28 cellular contexts compared by ENCODE assay signal in genomic region chr17:80421381-80422090, GRCh38. TPM values are rescaled to one million over a fixed set of nuclear protein-coding genes. Genes with fewer than 3 reads are reported as not detected.
DNase-seq lines count a peak whose midpoint lies in the region; ATAC-seq and TF ChIP-seq lines count a peak whose summit lies in the region.
"Had no signal": no experiment of that assay in that cellular context is flagged by ENCODE, and none has a peak within 500 bp of the region (broad histone marks: within the 10 kb centered on the region; RNA-seq: fewer than 3 reads in every experiment).

No MANE protein-coding gene starts in this region.

- no peak for TF ChIP-seq CTCF in spleen (IDR thresholded peaks at IDR 0.05 in 8 of 11, conservative IDR thresholded peaks at IDR 0.05 in 3 of 11)

- TF ChIP-seq POLR2A in spleen (IDR thresholded peaks at IDR 0.05), result no peak

- no peak overlapping the region for H3K27ac ChIP-seq in spleen
- H3K27ac ChIP-seq: adrenal gland; BLaER1 treated with 17β-estradiol and CSF1 and Interleukin-3, amounts not matched to agents 10 nM and 100 nM; colonic mucosa; heart left ventricle; KMS-11; Peyer's patch; SJSA1; skin epidermis; testis had no signal

- no peak for ATAC-seq in HG02981 (IDR thresholded peaks at IDR 0.05; ENCODE audit: unreplicated experiment)
- ATAC-seq: stimulated activated effector memory CD8-positive, alpha-beta T cell treated with anti-CD3 and anti-CD28 coated beads, Interleukin-12 subunit alpha, Interleukin-12 subunit beta, amount 100 ng/mL, for 72 hours had no signal

- H3K9me3 ChIP-seq in spleen, result no peaks in the 10 kb centered on the region
- H3K9me3 ChIP-seq: adrenal gland; BLaER1 treated with 17β-estradiol and CSF1 and Interleukin-3, amounts not matched to agents 10 nM and 100 nM; colonic mucosa; heart left ventricle; Peyer's patch; SJSA1; testis had no signal

- WGBS in spleen, 5 donors, result 83 to 89% (median 85%) methylated on average over 15 to 20 of the region's 20 CpGs

- peaks cover 0 to 36% (median 12%) of the 10 kb centered on the region in 6 donors for H3K36me3 ChIP-seq in spleen
- H3K36me3 ChIP-seq: colonic mucosa had no signal

- peak; percentile 53 for DNase-seq in activated effector memory CD4-positive, alpha-beta T cell treated with anti-CD3 and anti-CD28 coated beads, Interleukin-2, amount 50 U/mL, for 16 hours
- DNase-seq in activated effector memory CD4-positive, alpha-beta T cell treated with Interleukin-2 at 50 U/mL for 16 hours, result no peak
- DNase-seq in NCI-H146 treated with DMSO at 0.1 percent for 48 hours (lab: John Stamatoyannopoulos, UW; ENCODE audit: unreplicated experiment) (peak; percentile 41), iPS-NIHi11 (ENCODE audit: low spot score) (peak; percentile 13), spleen (peak; percentile 71), NAMALWA (ENCODE audit: low spot score) (no peak)
- no peak for DNase-seq in stimulated activated naive CD4-positive, alpha-beta T cell treated with Interleukin-2 at 50 U/mL for 16 hours (lab: John Stamatoyannopoulos, UW)
- DNase-seq: activated CD8-positive, alpha-beta memory T cell treated with anti-CD3 and anti-CD28 coated beads for 24 hours; activated naive CD4-positive, alpha-beta T cell treated with Interleukin-2 at 50 U/mL for 16 hours; activated T-cell treated with anti-CD3 and anti-CD28 coated beads, Interleukin-2, amount 50 U/mL, for 24 hours; adrenal gland; Calu3; colonic mucosa; effector memory CD4-positive, alpha-beta T cell; foreskin fibroblast; heart left ventricle; naive B cell; NCI-H1694; NCI-H226; occipital lobe; Peyer's patch; testis had no signal

- no peak overlapping the region for H3K4me3 ChIP-seq in spleen
- H3K4me3 ChIP-seq: adrenal gland; BLaER1 treated with 17β-estradiol and CSF1 and Interleukin-3, amounts not matched to agents 10 nM and 100 nM; colonic mucosa; heart left ventricle; Peyer's patch; SJSA1; skin epidermis; testis had no signal

- intact Hi-C loops in spleen (cut with DNase I; ENCODE audit: low total_unique reads), result loop anchor here (10.0 kb wide), 1 partner anchor 153 kb away; no protein-coding TSS in a partner anchor

- H3K27me3 ChIP-seq in spleen (replicated peaks in 1 of 7), result no peaks in the 10 kb centered on the region
- H3K27me3 ChIP-seq: adrenal gland, colonic mucosa, heart left ventricle, Peyer's patch, SJSA1, testis had no signal

- H3K4me1 ChIP-seq in spleen, result peaks cover under 1 to 57% (median 32%) of the 10 kb centered on the region in 6 donors
- H3K4me1 ChIP-seq: colonic mucosa had no signal

RNA-seq across cellular contexts. Expression of gene ENDOV, which starts 6.6 kb away (rescaled TPM):
- 10 to 100 TPM; 20.3 to 47.4 (median 29.0) TPM for total RNA-seq in spleen
- polyA plus RNA-seq in spleen, result 10 to 100 TPM in 2 of 3 donors, 1 to 10 TPM in 1; 9.7 to 22.2 (median 18.9) TPM

RNA-seq across cellular contexts. Expression of gene NPTX1, which starts 54.9 kb away (rescaled TPM):
- total RNA-seq in spleen, result 10 to 100 TPM in 1 of 7 donors, 1 to 10 TPM in 5, under 1 TPM in 1; 0.60 to 14.0 (median 7.3) TPM
- under 1 TPM; 0.04 to 0.48 (median 0.15) TPM for polyA plus RNA-seq in spleen

Comparison
In these comparisons a context has a peak if more than half of its experiments do, and no peak if none do; other contexts are left out.
1. DNase-seq: peak in activated effector memory CD4-positive, alpha-beta T cell treated with anti-CD3 and anti-CD28 coated beads, Interleukin-2, amount 50 U/mL, for 16 hours (single experiment), NCI-H146 treated with DMSO at 0.1 percent for 48 hours (single experiment), iPS-NIHi11 (single experiment) and spleen (single experiment); none in activated effector memory CD4-positive, alpha-beta T cell treated with Interleukin-2 at 50 U/mL for 16 hours (single experiment), stimulated activated naive CD4-positive, alpha-beta T cell treated with Interleukin-2 at 50 U/mL for 16 hours (single experiment) and NAMALWA (single experiment).